ENCODE assay signal across 11 cellular contexts in genomic region chr7:131123991-131124629, GRCh38.
DNase-seq lines count a peak whose midpoint lies in the region; ATAC-seq and TF ChIP-seq lines count a peak whose summit lies in the region.
"Had no signal": no experiment of that assay in that cellular context is flagged by ENCODE, and none has a peak within 500 bp of the region (broad histone marks: within the 10 kb centered on the region; RNA-seq: fewer than 3 reads in every experiment).

No MANE protein-coding gene starts in this region.

- DNase-seq in stimulated activated naive CD8-positive, alpha-beta T cell treated with anti-CD3 and anti-CD28 coated beads, Interleukin-15, Interleukin-2, amounts not matched to agents 100 U/mL and 50 U/mL, for 24 hours = no peak
- no peak for DNase-seq in stimulated activated naive CD8-positive, alpha-beta T cell treated with anti-CD3 and anti-CD28 coated beads, Interleukin-15, amount 100 ng/mL, for 72 hours
- DNase-seq in NCI-H146 (lab: John Stamatoyannopoulos, UW) (peak; percentile 84), SHP77 treated with DMSO at 0.1 percent for 48 hours (lab: John Stamatoyannopoulos, UW) (no peak), kidney glomerular epithelial cell (lab: John Stamatoyannopoulos, UW) (no peak)
- DNase-seq in activated CD4-positive, alpha-beta T cell treated with anti-CD3 and anti-CD28 coated beads, Interleukin-2, amount 50 U/mL, for 48 hours = no peak
- DNase-seq: activated naive CD4-positive, alpha-beta T cell treated with anti-CD3 and anti-CD28 coated beads, Interleukin-2, amount 10 ng/mL, durations not matched to agents 7 days and 5 days; T-helper 1 cell had no signal

- H3K27ac Mint-ChIP-seq in stimulated activated naive CD8-positive, alpha-beta T cell treated with anti-CD3 and anti-CD28 coated beads, Interleukin-15, amount 100 ng/mL, for 72 hours = no peak overlapping the region
- H3K27ac Mint-ChIP-seq: activated naive CD4-positive, alpha-beta T cell treated with anti-CD3 and anti-CD28 coated beads, Interleukin-2, amount 10 ng/mL, durations not matched to agents 7 days and 5 days had no signal

- no peaks in the 10 kb centered on the region for H3K36me3 ChIP-seq in gastroesophageal sphincter

- no peaks in the 10 kb centered on the region for H3K4me1 ChIP-seq in gastroesophageal sphincter
- H3K4me1 ChIP-seq: A549 had no signal

- H3K9me3 Mint-ChIP-seq in stimulated activated naive CD8-positive, alpha-beta T cell treated with anti-CD3 and anti-CD28 coated beads, Interleukin-15, amount 100 ng/mL, for 72 hours = peaks cover 4 to 6% of the 10 kb centered on the region in 2 donors

- H3K27ac ChIP-seq in gastroesophageal sphincter = no peak overlapping the region
- H3K27ac ChIP-seq: A549 had no signal

- no peak for TF ChIP-seq CTCF in gastroesophageal sphincter (IDR thresholded peaks at IDR 0.05)

- no peak overlapping the region for H3K4me3 ChIP-seq in gastroesophageal sphincter
- H3K4me3 ChIP-seq: A549 had no signal

- TF ChIP-seq EP300 in gastroesophageal sphincter (IDR thresholded peaks at IDR 0.05) = no peak

- peak; percentile 43 for ATAC-seq in stimulated activated naive CD8-positive, alpha-beta T cell treated with anti-CD3 and anti-CD28 coated beads, Interleukin-15, Interleukin-2, amounts not matched to agents 100 U/mL and 50 U/mL, for 24 hours
- no peak for ATAC-seq in stimulated activated naive CD8-positive, alpha-beta T cell treated with anti-CD3 and anti-CD28 coated beads, Interleukin-15, amount 100 ng/mL, for 72 hours
- ATAC-seq in HG02884 (IDR thresholded peaks at IDR 0.05; ENCODE audit: unreplicated experiment) = peak; percentile 83
- no peak for ATAC-seq in gastroesophageal sphincter

- no peak for TF ChIP-seq POLR2A in gastroesophageal sphincter (IDR thresholded peaks at IDR 0.05)

- no peaks in the 10 kb centered on the region for H3K4me1 Mint-ChIP-seq in stimulated activated naive CD8-positive, alpha-beta T cell treated with anti-CD3 and anti-CD28 coated beads, Interleukin-15, amount 100 ng/mL, for 72 hours
- H3K4me1 Mint-ChIP-seq: activated naive CD4-positive, alpha-beta T cell treated with anti-CD3 and anti-CD28 coated beads, Interleukin-2, amount 10 ng/mL, durations not matched to agents 7 days and 5 days had no signal

- no peak overlapping the region for H3K4me3 Mint-ChIP-seq in stimulated activated naive CD8-positive, alpha-beta T cell treated with anti-CD3 and anti-CD28 coated beads, Interleukin-15, amount 100 ng/mL, for 72 hours
- H3K4me3 Mint-ChIP-seq: activated naive CD4-positive, alpha-beta T cell treated with anti-CD3 and anti-CD28 coated beads, Interleukin-2, amount 10 ng/mL, durations not matched to agents 7 days and 5 days had no signal

- 89 to 95% methylated on average over 4 of the region's 4 CpGs for WGBS in gastroesophageal sphincter (ENCODE audit: low coverage in 1 of 2), 2 donors

- H3K27me3 Mint-ChIP-seq in stimulated activated naive CD8-positive, alpha-beta T cell treated with anti-CD3 and anti-CD28 coated beads, Interleukin-15, amount 100 ng/mL, for 72 hours = no peaks in the 10 kb centered on the region

- no peaks in the 10 kb centered on the region for H3K27me3 ChIP-seq in gastroesophageal sphincter

- H3K9me3 ChIP-seq in gastroesophageal sphincter = peaks cover 0 to 5% (median 0%) of the 10 kb centered on the region in 3 donors

Comparison
In these comparisons a context has a peak if more than half of its experiments do, and no peak if none do; other contexts are left out.
1. ATAC-seq: peak in stimulated activated naive CD8-positive, alpha-beta T cell treated with anti-CD3 and anti-CD28 coated beads, Interleukin-15, Interleukin-2, amounts not matched to agents 100 U/mL and 50 U/mL, for 24 hours (single experiment) and HG02884 (single experiment); none in stimulated activated naive CD8-positive, alpha-beta T cell treated with anti-CD3 and anti-CD28 coated beads, Interleukin-15, amount 100 ng/mL, for 72 hours (single experiment) and gastroesophageal sphincter (single experiment).